In the genomic region with DNA sequence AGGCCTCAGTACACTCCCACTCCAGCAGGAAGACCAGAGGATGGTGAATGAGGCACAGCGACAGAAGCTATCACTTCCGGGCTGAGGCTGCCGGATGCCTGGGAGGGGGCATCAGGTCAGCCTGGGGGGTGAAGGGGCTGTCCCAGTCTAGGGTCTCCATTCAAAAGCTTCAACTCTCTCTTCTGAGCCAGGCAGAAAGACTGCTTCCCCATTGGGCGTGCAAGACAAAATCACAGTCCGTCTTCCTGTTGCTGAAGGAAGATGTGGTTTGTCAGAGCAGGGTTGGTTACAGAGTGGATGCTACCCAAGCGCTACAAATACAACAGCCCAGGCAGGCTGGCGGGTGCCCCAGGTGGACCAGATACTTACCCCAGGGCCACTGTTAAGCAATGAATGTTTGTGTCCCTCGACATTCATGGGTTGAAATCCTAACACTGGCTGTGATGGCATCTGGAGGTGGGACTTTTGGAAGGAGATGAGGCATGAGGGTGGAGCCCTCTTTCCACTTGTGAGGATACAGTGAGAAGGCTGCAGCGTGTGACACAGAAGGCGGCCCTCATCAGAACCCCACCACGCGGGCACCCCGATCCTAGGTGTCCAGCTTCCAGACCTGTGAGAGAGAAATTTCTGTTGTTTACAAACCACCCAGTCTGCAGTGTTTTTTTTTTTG, we compare ENCODE assay signal across 1 cellular context.
TF ChIP-seq lines count a peak whose summit lies in the region.

No MANE protein-coding gene starts in this region.

TF ChIP-seq in HepG2, 621 proteins besides CTCF, POLR2A, EP300 and RAD21:
- TF ChIP-seq, protein P1, sequence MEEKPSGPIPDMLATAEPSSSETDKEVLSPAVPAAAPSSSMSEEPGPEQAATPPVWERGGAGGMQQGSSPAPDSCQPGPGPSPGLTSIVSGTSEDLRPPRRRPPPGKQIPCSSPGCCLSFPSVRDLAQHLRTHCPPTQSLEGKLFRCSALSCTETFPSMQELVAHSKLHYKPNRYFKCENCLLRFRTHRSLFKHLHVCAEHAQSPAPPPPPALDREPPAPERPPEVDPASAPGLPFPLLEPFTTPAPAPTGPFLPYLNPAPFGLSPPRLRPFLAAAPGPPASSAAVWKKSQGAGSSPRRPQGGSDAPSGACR (CRISPR knock-in tag; IDR thresholded peaks at IDR 0.05) = no peak
- TF ChIP-seq, protein P2, sequence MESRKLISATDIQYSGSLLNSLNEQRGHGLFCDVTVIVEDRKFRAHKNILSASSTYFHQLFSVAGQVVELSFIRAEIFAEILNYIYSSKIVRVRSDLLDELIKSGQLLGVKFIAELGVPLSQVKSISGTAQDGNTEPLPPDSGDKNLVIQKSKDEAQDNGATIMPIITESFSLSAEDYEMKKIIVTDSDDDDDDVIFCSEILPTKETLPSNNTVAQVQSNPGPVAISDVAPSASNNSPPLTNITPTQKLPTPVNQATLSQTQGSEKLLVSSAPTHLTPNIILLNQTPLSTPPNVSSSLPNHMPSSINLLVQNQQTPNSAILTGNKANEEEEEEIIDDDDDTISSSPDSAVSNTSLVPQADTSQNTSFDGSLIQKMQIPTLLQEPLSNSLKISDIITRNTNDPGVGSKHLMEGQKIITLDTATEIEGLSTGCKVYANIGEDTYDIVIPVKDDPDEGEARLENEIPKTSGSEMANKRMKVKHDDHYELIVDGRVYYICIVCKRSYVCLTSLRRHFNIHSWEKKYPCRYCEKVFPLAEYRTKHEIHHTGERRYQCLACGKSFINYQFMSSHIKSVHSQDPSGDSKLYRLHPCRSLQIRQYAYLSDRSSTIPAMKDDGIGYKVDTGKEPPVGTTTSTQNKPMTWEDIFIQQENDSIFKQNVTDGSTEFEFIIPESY (CRISPR knock-in tag; IDR thresholded peaks at IDR 0.05) = peak; percentile 66
- TF ChIP-seq WIZ (CRISPR knock-in tag; IDR thresholded peaks at IDR 0.05) = no peak
TF ChIP-seq in HepG2: peak in this region for 1.
